In the genomic region with DNA sequence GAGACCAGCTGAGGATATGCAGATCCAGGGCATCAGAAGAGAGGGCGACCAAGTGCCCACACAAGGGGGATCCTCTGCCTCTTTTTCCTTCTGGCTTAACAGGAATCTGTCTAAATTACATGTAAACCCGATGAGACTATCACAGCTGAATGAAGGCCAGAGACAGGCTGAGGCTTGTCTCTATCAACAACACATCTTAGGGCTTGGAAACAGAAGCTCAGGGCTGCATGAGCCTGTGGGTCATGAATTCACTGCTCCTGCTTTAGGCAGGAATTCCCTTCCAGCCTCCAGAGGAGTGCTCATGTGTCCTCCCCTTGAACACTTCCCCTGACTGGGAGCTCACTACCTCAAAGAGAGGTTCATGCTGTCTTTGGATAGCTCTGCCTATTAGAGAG, we compare ENCODE assay signal across 26 cellular contexts.
DNase-seq lines count a peak whose midpoint lies in the region; ATAC-seq and TF ChIP-seq lines count a peak whose summit lies in the region.
"Had no signal": no experiment of that assay in that cellular context is flagged by ENCODE, and none has a peak within 500 bp of the region (broad histone marks: within the 10 kb centered on the region; RNA-seq: fewer than 3 reads in every experiment).

No MANE protein-coding gene starts in this region.

- H3K27ac ChIP-seq in prostate gland (no peak overlapping the region), substantia nigra (ENCODE audit: low read depth, low read length, poor library complexity, severe bottlenecking) (no peak overlapping the region)
- H3K27ac ChIP-seq: body of pancreas, sigmoid colon, uterus had no signal

- no peak for TF ChIP-seq POLR2A in prostate gland (IDR thresholded peaks at IDR 0.05)

- H3K9me3 ChIP-seq in prostate gland: no peaks in the 10 kb centered on the region
- H3K9me3 ChIP-seq: BE2C, body of pancreas, sigmoid colon, uterus had no signal

- intact Hi-C loops in prostate gland (cut with DNase I): no loop called here

- TF ChIP-seq CTCF in prostate gland (IDR thresholded peaks at IDR 0.05): no peak

- no peak overlapping the region for H3K4me3 ChIP-seq in prostate gland
- H3K4me3 ChIP-seq: body of pancreas, sigmoid colon, uterus had no signal

- peak; percentile 21 for DNase-seq in activated effector memory CD4-positive, alpha-beta T cell treated with anti-CD3 and anti-CD28 coated beads, Interleukin-2, amount 50 U/mL, for 16 hours
- no peak for DNase-seq in activated effector memory CD4-positive, alpha-beta T cell treated with Interleukin-2 at 50 U/mL for 16 hours
- DNase-seq in NCI-H2171 treated with DMSO at 0.1 percent for 48 hours (lab: John Stamatoyannopoulos, UW) (peak; percentile 52), prostate gland (ENCODE audit: low spot score) (peak; percentile 58), substantia nigra (lab: John Stamatoyannopoulos, UW) (no peak), SIG-M5 treated with dmso at 0.1 percent for 504 hours (lab: John Stamatoyannopoulos, UW; ENCODE audit: unreplicated experiment) (no peak)
- DNase-seq: ACHN; activated CD4-positive, alpha-beta T cell treated with anti-CD3 and anti-CD28 coated beads for 36 hours; activated CD8-positive, alpha-beta memory T cell treated with anti-CD3 and anti-CD28 coated beads, Interleukin-2, amount 50 U/mL, for 48 hours; activated CD8-positive, alpha-beta T cell treated with anti-CD3 and anti-CD28 coated beads for 36 hours; activated naive CD4-positive, alpha-beta T cell treated with anti-CD3 and anti-CD28 coated beads, Interleukin-2, amount 50 U/mL, for 16 hours; BE2C; CD8-positive, alpha-beta T cell; hippocampal formation; NCI-H1092; NCI-H2029; NCI-H526 treated with DMSO at 0.1 percent for 48 hours; SHP77; stimulated activated CD4-positive, alpha-beta T cell treated with anti-CD3 and anti-CD28 coated beads, Interleukin-12 subunit alpha, Interleukin-12 subunit beta, amount 100 ng/mL, for 4 hours; stimulated activated CD4-positive, alpha-beta T cell treated with anti-CD3 and anti-CD28 coated beads, Interleukin-2, amount 100 ng/mL, for 48 hours; stimulated activated naive CD8-positive, alpha-beta T cell treated with anti-CD3 and anti-CD28 coated beads, Interleukin-15, amount 100 ng/mL, for 72 hours; T-helper 9 cell; uterus had no signal

- H3K36me3 ChIP-seq in prostate gland: no peaks in the 10 kb centered on the region
- H3K36me3 ChIP-seq: BE2C, sigmoid colon, uterus had no signal

- H3K4me1 ChIP-seq in prostate gland (replicated peaks): no peaks in the 10 kb centered on the region
- H3K4me1 ChIP-seq: body of pancreas, sigmoid colon, uterus had no signal

- peak; percentile 50 for ATAC-seq in esophagus mucosa
- ATAC-seq: activated CD4-positive, alpha-beta T cell treated with anti-CD3 and anti-CD28 coated beads for 36 hours; activated CD8-positive, alpha-beta T cell treated with anti-CD3 and anti-CD28 coated beads for 36 hours; body of pancreas; CD8-positive, alpha-beta T cell; stimulated activated naive CD8-positive, alpha-beta T cell treated with anti-CD3 and anti-CD28 coated beads, Interleukin-15, amount 100 ng/mL, for 72 hours had no signal

- H3K27me3 ChIP-seq in prostate gland (replicated peaks; ENCODE audit: insufficient read depth): no peaks in the 10 kb centered on the region
- H3K27me3 ChIP-seq: BE2C, uterus had no signal

- WGBS in prostate gland: 49% methylated on average over 2 of the region's 2 CpGs

Comparison
In these comparisons a context has a peak if more than half of its experiments do, and no peak if none do; other contexts are left out.
1. DNase-seq: peak in activated effector memory CD4-positive, alpha-beta T cell treated with anti-CD3 and anti-CD28 coated beads, Interleukin-2, amount 50 U/mL, for 16 hours (single experiment), NCI-H2171 treated with DMSO at 0.1 percent for 48 hours (single experiment) and prostate gland (single experiment); none in activated effector memory CD4-positive, alpha-beta T cell treated with Interleukin-2 at 50 U/mL for 16 hours (single experiment), substantia nigra (0 of 49) and SIG-M5 treated with dmso at 0.1 percent for 504 hours (single experiment).